Comparison of ENCODE assay signal across 20 cellular contexts in the genomic region with DNA sequence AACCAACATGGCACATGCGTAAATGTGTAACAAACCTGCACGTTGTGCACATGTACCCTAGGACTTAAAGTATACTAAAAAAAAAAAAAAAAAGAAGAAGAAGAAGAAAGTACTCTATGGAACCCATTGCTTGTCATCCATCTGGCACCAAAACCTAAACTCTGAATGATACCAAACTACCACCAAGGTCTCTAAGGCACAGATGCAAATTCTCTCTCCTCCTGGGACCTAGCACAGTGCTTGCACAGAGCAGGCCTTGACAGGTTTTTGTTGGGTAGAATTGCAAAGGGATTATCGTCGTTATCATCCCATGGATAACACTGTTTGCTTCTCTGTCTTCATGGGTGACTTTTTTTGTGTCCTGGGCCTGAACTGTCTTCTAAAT.
"Had no signal": no experiment of that assay in that cellular context is flagged by ENCODE, and none has a peak within 500 bp of the region (broad histone marks: within the 10 kb centered on the region; RNA-seq: fewer than 3 reads in every experiment).

No MANE protein-coding gene starts in this region.

- FAIRE-seq: endometrium, keratinocyte had no signal

- ATAC-seq: activated CD4-positive, alpha-beta T cell treated with anti-CD3 and anti-CD28 coated beads for 36 hours; activated T-cell treated with anti-CD3 and anti-CD28 coated beads, Interleukin-2, amount 50 U/mL, for 72 hours; natural killer cell; right cardiac atrium; WTC11 had no signal

- H3K27me3 ChIP-seq: heart right ventricle, vagina had no signal

- H3K9me3 ChIP-seq: heart right ventricle, prostate gland, vagina had no signal

- H3K4me3 ChIP-seq: heart right ventricle, prostate gland, vagina had no signal

- H3K27ac ChIP-seq: prostate gland, vagina had no signal

- DNase-seq: activated CD4-positive, alpha-beta T cell treated with anti-CD3 and anti-CD28 coated beads for 36 hours; activated CD4-positive, alpha-beta T cell treated with anti-CD3 and anti-CD28 coated beads, Interleukin-2, amount 50 U/mL, for 48 hours; activated effector memory CD4-positive, alpha-beta T cell treated with Interleukin-2 at 50 U/mL for 16 hours; activated naive CD4-positive, alpha-beta T cell treated with anti-CD3 and anti-CD28 coated beads for 36 hours; activated T-cell treated with anti-CD3 and anti-CD28 coated beads, Interleukin-2, amount 50 U/mL, for 72 hours; amygdala; cerebellar nuclear complex; cortex of kidney; effector CD4-positive, alpha-beta T cell; foreskin fibroblast; heart right ventricle; natural killer cell; right cardiac atrium; stimulated activated CD4-positive, alpha-beta T cell treated with anti-CD3 and anti-CD28 coated beads, Interleukin-1b, Interleukin-23, amount 100 ng/mL, for 48 hours; T1000 had no signal

- H3K36me3 ChIP-seq: heart right ventricle, prostate gland, vagina had no signal
